ENCODE assay signal across 20 cellular contexts in genomic region chr9:133571491-133571890, GRCh38. TPM values are rescaled to one million over a fixed set of nuclear protein-coding genes. Genes with fewer than 3 reads are reported as not detected.
DNase-seq lines count a peak whose midpoint lies in the region; ATAC-seq lines count a peak whose summit lies in the region.
"Had no signal": no experiment of that assay in that cellular context is flagged by ENCODE, and none has a peak within 500 bp of the region (broad histone marks: within the 10 kb centered on the region; RNA-seq: fewer than 3 reads in every experiment).

No MANE protein-coding gene starts in this region.

- intact Hi-C loops in Right ventricle myocardium inferior (cut with DNase I) = no loop called here

- H3K27me3 ChIP-seq in BLaER1 treated with 17β-estradiol and CSF1 and Interleukin-3, amounts not matched to agents 10 nM and 100 nM = peaks cover 0 to 65% (median 8%) of the 10 kb centered on the region in 11 experiments; a peak in 15 of 22 replicates

- peak overlapping the region in 3 of 11 experiments; percentile 14 to 65 (median 22); a peak in 3 of 22 replicates for H3K27ac ChIP-seq in BLaER1 treated with 17β-estradiol and CSF1 and Interleukin-3, amounts not matched to agents 10 nM and 100 nM
- H3K27ac ChIP-seq in SK-N-MC = no peak overlapping the region

- peak overlapping the region in 9 of 11 experiments; percentile 3 to 76 (median 65); a peak in 16 of 22 replicates for H3K4me2 ChIP-seq in BLaER1 treated with 17β-estradiol and CSF1 and Interleukin-3, amounts not matched to agents 10 nM and 100 nM
- H3K4me2 ChIP-seq: GM23338 had no signal

- H3K9ac ChIP-seq in BLaER1 treated with 17β-estradiol and CSF1 and Interleukin-3, amounts not matched to agents 10 nM and 100 nM = peak overlapping the region in 4 of 11 experiments; percentile 11 to 55 (median 21); a peak in 3 of 22 replicates
- H3K9ac ChIP-seq in SK-N-MC (ENCODE audit: insufficient read length) = no peak overlapping the region

- peaks cover 0 to 38% (median 0%) of the 10 kb centered on the region in 11 experiments; a peak in 3 of 22 replicates for H4K20me1 ChIP-seq in BLaER1 treated with 17β-estradiol and CSF1 and Interleukin-3, amounts not matched to agents 10 nM and 100 nM

- DNase-seq in NCI-H2171 treated with DMSO at 0.1 percent for 48 hours (lab: John Stamatoyannopoulos, UW) (peak; percentile 34), NCI-H2171 (lab: John Stamatoyannopoulos, UW) (no peak), SK-N-MC (ENCODE audit: low read depth, low spot score) (no peak), superior temporal gyrus (ENCODE audit: extremely low spot score) (no peak), Right ventricle myocardium inferior (ENCODE audit: missing footprints) (no peak), NCI-H2081 treated with DMSO at 0.1 percent for 48 hours (lab: John Stamatoyannopoulos, UW) (no peak)
- DNase-seq: 8988T; C1 segment of cervical spinal cord; CD4-positive, CD25-positive, alpha-beta regulatory T cell; CD8-positive, alpha-beta memory T cell; COR-L47; DMS153; DMS79; GDM1; HCEC 1CT had no signal

- no peak overlapping the region for H3K4me3 ChIP-seq in BLaER1 treated with 17β-estradiol and CSF1 and Interleukin-3, amounts not matched to agents 10 nM and 100 nM
- H3K4me3 ChIP-seq in SK-N-MC = 0 out of 2 replicates have a peak overlapping the region, but pooled peaks have one; percentile 10
- H3K4me3 ChIP-seq: GM23338 had no signal

- no peak for ATAC-seq in Right ventricle myocardium inferior

- peaks cover 14 to 92% (median 76%) of the 10 kb centered on the region in 10 experiments for H3K4me1 ChIP-seq in BLaER1 treated with 17β-estradiol and CSF1 and Interleukin-3, amounts not matched to agents 10 nM and 100 nM

- no peaks in the 10 kb centered on the region for H3K9me3 ChIP-seq in BLaER1 treated with 17β-estradiol and CSF1 and Interleukin-3, amounts not matched to agents 10 nM and 100 nM (replicated peaks in 1 of 11)
- no peaks in the 10 kb centered on the region for H3K9me3 ChIP-seq in SK-N-MC (ENCODE audit: low read depth, low read length)

- H3K36me3 ChIP-seq in BLaER1 treated with 17β-estradiol and CSF1 and Interleukin-3, amounts not matched to agents 10 nM and 100 nM = no peaks in the 10 kb centered on the region
- no peaks in the 10 kb centered on the region for H3K36me3 ChIP-seq in SK-N-MC (ENCODE audit: insufficient read depth, low read length)

RNA-seq across cellular contexts. Expression of gene ADAMTSL2, which starts 37.0 kb away (rescaled TPM):
- 9.5 TPM for total RNA-seq in Right ventricle myocardium inferior
- total RNA-seq: CD4-positive, CD25-positive, alpha-beta regulatory T cell; CD8-positive, alpha-beta memory T cell; Daoy had no signal

RNA-seq across cellular contexts. Expression of gene FAM163B, which starts 37.7 kb away (rescaled TPM):
- total RNA-seq in Right ventricle myocardium inferior = 0.22 TPM
- total RNA-seq: A673; CD4-positive, CD25-positive, alpha-beta regulatory T cell; CD8-positive, alpha-beta memory T cell; Daoy; HT-29 had no signal

RNA-seq across cellular contexts. Expression of gene MYMK, which starts 46.7 kb away (rescaled TPM):
- total RNA-seq in Right ventricle myocardium inferior = not detected
- total RNA-seq: A673; CD4-positive, CD25-positive, alpha-beta regulatory T cell; CD8-positive, alpha-beta memory T cell; Daoy; GM23338; HT-29 had no signal
